In the genomic region with DNA sequence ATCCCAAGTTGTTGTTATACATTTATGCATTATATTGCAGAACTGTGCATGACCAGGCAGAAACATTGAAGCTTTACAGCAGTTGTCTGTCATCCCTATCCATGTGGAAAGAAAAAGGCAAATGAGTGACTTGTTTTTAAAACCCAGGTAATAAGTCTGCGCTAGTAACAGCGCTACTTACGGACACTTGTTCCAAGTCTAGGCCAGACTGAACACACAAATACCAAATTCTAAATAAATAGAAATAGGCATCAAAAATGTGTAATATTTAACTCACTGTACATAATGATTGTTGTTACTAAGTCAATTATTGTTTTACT, we compare ENCODE assay signal across 2 cellular contexts.
TF ChIP-seq lines count a peak whose summit lies in the region.

No MANE protein-coding gene starts in this region.

TF ChIP-seq in SK-N-SH, 30 proteins besides CTCF, POLR2A, EP300 and RAD21 (continued from another document):
- TF ChIP-seq MXI1 (IDR thresholded peaks at IDR 0.05; ENCODE audit: low read depth, low read length) (no peak), RCOR1 (IDR thresholded peaks at IDR 0.05; ENCODE audit: low read length) (no peak), RFX5 (IDR thresholded peaks at IDR 0.05; ENCODE audit: low read length) (no peak)
- TF ChIP-seq, protein P1, sequence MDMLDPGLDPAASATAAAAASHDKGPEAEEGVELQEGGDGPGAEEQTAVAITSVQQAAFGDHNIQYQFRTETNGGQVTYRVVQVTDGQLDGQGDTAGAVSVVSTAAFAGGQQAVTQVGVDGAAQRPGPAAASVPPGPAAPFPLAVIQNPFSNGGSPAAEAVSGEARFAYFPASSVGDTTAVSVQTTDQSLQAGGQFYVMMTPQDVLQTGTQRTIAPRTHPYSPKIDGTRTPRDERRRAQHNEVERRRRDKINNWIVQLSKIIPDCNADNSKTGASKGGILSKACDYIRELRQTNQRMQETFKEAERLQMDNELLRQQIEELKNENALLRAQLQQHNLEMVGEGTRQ (IDR thresholded peaks at IDR 0.05; ENCODE audit: borderline replicate concordance, low read depth, low read length), result no peak

TF ChIP-seq in SK-N-SH treated with all-trans-retinoic acid at 6 μM for 48 hours, 23 proteins besides CTCF, POLR2A, EP300 and RAD21 (continued from another document):
- TF ChIP-seq, protein P2, sequence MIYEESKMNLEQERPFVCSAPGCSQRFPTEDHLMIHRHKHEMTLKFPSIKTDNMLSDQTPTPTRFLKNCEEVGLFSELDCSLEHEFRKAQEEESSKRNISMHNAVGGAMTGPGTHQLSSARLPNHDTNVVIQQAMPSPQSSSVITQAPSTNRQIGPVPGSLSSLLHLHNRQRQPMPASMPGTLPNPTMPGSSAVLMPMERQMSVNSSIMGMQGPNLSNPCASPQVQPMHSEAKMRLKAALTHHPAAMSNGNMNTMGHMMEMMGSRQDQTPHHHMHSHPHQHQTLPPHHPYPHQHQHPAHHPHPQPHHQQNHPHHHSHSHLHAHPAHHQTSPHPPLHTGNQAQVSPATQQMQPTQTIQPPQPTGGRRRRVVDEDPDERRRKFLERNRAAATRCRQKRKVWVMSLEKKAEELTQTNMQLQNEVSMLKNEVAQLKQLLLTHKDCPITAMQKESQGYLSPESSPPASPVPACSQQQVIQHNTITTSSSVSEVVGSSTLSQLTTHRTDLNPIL (CRISPR knock-in tag; IDR thresholded peaks at IDR 0.05; ENCODE audit: low read depth), result no peak
- TF ChIP-seq ZFP3 (CRISPR knock-in tag; IDR thresholded peaks at IDR 0.05) (no peak), ZFP30 (CRISPR knock-in tag; IDR thresholded peaks at IDR 0.05) (no peak)
